In the genomic region with DNA sequence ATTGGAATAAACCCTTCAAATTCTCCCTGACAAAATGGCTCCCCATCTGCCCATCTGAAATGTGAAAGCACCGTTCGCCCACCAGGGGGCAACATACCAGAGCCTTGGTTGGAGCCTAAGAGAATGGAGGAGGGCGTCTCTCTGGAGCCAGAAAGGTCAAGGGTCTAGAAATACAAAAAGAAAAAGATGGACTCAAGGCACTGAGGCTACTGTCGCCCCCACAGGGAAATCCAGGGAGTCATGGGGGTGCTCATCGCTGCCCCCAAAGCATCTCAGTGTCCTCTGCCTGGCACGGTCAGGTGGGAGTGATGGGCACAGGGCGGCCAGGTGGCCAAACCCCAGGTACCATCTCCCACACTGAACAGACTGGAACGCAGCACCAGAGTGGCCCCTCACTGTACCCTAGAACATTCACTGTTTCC, we compare ENCODE assay signal across 8 cellular contexts.
DNase-seq lines count a peak whose midpoint lies in the region; ATAC-seq and TF ChIP-seq lines count a peak whose summit lies in the region.

No MANE protein-coding gene starts in this region.

- H3K9me3 ChIP-seq in adrenal gland (replicated peaks in 1 of 3) (no peaks in the 10 kb centered on the region), lower lobe of right lung (no peaks in the 10 kb centered on the region)

- 92 to 100% (median 94%) methylated on average over 5 to 8 of the region's 8 CpGs for WGBS in adrenal gland, 4 donors

- H3K4me1 ChIP-seq in adrenal gland (replicated peaks in 1 of 2) (peaks cover 0 to 7% of the 10 kb centered on the region in 2 donors), lower lobe of right lung (no peaks in the 10 kb centered on the region)

- H3K27me3 ChIP-seq in adrenal gland: no peaks in the 10 kb centered on the region
- H3K27me3 ChIP-seq in lower lobe of right lung (ENCODE audit: low read depth): no peaks in the 10 kb centered on the region

- H3K4me3 ChIP-seq in adrenal gland (no peak overlapping the region), lower lobe of right lung (no peak overlapping the region)

- DNase-seq in AG09319 (ENCODE audit: extremely low read depth, low read depth): no peak
- DNase-seq in GM19240 (ENCODE audit: insufficient read length, low spot score): peak; percentile 46
- DNase-seq in adrenal gland: peak in 4 of 7 donors; percentile 39 to 60 (median 46)
- DNase-seq in lower lobe of right lung: no peak
- peak; percentile 28 for DNase-seq in stimulated activated naive CD4-positive, alpha-beta T cell treated with Interleukin-2 at 50 U/mL for 16 hours (lab: John Stamatoyannopoulos, UW)
- no peak for DNase-seq in NCI-H1092 treated with DMSO at 0.1 percent for 48 hours (lab: John Stamatoyannopoulos, UW)

- intact Hi-C loops in adrenal gland (cut with DNase I) (no loop called here), lower lobe of right lung (cut with DNase I) (no loop called here)

- H3K36me3 ChIP-seq in adrenal gland (replicated peaks in 1 of 2) (peaks cover 0 to 83% of the 10 kb centered on the region in 2 donors), lower lobe of right lung (peaks cover 95% of the 10 kb centered on the region)

- no peak for TF ChIP-seq POLR2A in adrenal gland (IDR thresholded peaks at IDR 0.05)

- H3K27ac ChIP-seq in adrenal gland (no peak overlapping the region), lower lobe of right lung (no peak overlapping the region)

- ATAC-seq in SK-N-SH treated with all-trans-retinoic acid at 6 μM for 48 hours (peak; percentile 73), lower lobe of right lung (peak; percentile 23 to 35), HG03520 (IDR thresholded peaks at IDR 0.05; ENCODE audit: unreplicated experiment) (no peak)

- TF ChIP-seq CTCF in AG09319 (IDR thresholded peaks at IDR 0.05; ENCODE audit: low read depth, low read length) (peak; percentile 51), adrenal gland (IDR thresholded peaks at IDR 0.05) (peak; percentile 6 to 54 (median 48)), lower lobe of right lung (IDR thresholded peaks at IDR 0.05) (peak; percentile 34)

TF ChIP-seq in SK-N-SH treated with all-trans-retinoic acid at 6 μM for 48 hours, 23 proteins besides CTCF, POLR2A, EP300 and RAD21:
- TF ChIP-seq ESRRG (CRISPR knock-in tag; IDR thresholded peaks at IDR 0.05) (no peak), ZNF565 (CRISPR knock-in tag; conservative IDR thresholded peaks at IDR 0.05; ENCODE audit: low read depth) (no peak), BACH2 (CRISPR knock-in tag; IDR thresholded peaks at IDR 0.05; ENCODE audit: borderline replicate concordance) (no peak)
- TF ChIP-seq, protein P1, sequence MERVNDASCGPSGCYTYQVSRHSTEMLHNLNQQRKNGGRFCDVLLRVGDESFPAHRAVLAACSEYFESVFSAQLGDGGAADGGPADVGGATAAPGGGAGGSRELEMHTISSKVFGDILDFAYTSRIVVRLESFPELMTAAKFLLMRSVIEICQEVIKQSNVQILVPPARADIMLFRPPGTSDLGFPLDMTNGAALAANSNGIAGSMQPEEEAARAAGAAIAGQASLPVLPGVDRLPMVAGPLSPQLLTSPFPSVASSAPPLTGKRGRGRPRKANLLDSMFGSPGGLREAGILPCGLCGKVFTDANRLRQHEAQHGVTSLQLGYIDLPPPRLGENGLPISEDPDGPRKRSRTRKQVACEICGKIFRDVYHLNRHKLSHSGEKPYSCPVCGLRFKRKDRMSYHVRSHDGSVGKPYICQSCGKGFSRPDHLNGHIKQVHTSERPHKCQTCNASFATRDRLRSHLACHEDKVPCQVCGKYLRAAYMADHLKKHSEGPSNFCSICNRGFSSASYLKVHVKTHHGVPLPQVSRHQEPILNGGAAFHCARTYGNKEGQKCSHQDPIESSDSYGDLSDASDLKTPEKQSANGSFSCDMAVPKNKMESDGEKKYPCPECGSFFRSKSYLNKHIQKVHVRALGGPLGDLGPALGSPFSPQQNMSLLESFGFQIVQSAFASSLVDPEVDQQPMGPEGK (CRISPR knock-in tag; IDR thresholded peaks at IDR 0.05; ENCODE audit: borderline replicate concordance): no peak
- TF ChIP-seq, protein P2, sequence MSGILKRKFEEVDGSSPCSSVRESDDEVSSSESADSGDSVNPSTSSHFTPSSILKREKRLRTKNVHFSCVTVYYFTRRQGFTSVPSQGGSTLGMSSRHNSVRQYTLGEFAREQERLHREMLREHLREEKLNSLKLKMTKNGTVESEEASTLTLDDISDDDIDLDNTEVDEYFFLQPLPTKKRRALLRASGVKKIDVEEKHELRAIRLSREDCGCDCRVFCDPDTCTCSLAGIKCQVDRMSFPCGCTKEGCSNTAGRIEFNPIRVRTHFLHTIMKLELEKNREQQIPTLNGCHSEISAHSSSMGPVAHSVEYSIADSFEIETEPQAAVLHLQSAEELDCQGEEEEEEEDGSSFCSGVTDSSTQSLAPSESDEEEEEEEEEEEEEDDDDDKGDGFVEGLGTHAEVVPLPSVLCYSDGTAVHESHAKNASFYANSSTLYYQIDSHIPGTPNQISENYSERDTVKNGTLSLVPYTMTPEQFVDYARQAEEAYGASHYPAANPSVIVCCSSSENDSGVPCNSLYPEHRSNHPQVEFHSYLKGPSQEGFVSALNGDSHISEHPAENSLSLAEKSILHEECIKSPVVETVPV (CRISPR knock-in tag; IDR thresholded peaks at IDR 0.05): no peak
- TF ChIP-seq, protein P3, sequence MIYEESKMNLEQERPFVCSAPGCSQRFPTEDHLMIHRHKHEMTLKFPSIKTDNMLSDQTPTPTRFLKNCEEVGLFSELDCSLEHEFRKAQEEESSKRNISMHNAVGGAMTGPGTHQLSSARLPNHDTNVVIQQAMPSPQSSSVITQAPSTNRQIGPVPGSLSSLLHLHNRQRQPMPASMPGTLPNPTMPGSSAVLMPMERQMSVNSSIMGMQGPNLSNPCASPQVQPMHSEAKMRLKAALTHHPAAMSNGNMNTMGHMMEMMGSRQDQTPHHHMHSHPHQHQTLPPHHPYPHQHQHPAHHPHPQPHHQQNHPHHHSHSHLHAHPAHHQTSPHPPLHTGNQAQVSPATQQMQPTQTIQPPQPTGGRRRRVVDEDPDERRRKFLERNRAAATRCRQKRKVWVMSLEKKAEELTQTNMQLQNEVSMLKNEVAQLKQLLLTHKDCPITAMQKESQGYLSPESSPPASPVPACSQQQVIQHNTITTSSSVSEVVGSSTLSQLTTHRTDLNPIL (CRISPR knock-in tag; IDR thresholded peaks at IDR 0.05; ENCODE audit: low read depth): no peak
TF ChIP-seq in SK-N-SH treated with all-trans-retinoic acid at 6 μM for 48 hours: peak in this region for 0.

Comparison
In these comparisons a context has a peak if more than half of its experiments do, and no peak if none do; other contexts are left out.
1. DNase-seq: peak in GM19240 (single experiment), adrenal gland (4 of 7) and stimulated activated naive CD4-positive, alpha-beta T cell treated with Interleukin-2 at 50 U/mL for 16 hours (single experiment); none in AG09319 (single experiment), lower lobe of right lung (single experiment) and NCI-H1092 treated with DMSO at 0.1 percent for 48 hours (single experiment).
2. Peak in every context shown above with its lines, with median percentiles within 50 percentile points of each other: CTCF ChIP-seq.